In the genomic region with DNA sequence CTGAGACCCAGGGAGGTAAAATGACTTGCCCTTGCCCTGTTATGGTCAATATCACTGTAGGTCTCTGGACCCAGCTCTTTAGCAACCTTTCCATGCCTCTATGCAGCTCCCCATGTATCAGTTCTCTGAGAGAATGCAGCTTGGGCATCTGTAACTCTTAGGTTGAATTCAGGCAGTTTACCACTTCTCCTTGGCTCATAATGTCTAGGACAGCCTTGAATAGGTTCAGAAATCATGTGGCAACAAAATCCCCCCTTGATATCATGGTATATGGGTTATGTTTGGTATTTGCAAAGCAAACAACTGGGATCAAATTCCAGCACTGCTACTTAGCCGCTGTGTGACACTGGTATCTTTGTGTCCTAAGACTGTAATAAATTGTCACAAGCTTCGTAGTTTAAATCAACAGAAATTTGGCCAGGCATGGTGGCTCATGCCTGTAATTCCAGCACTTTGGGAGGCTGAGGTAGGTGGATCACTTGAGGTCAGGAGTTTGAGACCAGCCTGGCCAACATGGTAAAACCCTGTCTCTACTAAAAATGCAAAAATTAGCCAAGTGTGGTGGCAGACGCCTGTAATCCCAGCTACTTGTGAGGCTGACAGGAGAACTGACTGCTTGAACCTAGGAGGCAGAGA, we compare ENCODE assay signal across 2 cellular contexts.
A peak's percentile ranks its signal among the peaks of the same experiment; 100 is the strongest.
TF ChIP-seq lines count a peak whose summit lies in the region.

No MANE protein-coding gene starts in this region.

TF ChIP-seq in A549, 52 proteins besides CTCF, POLR2A, EP300 and RAD21:
- TF ChIP-seq, protein P1, sequence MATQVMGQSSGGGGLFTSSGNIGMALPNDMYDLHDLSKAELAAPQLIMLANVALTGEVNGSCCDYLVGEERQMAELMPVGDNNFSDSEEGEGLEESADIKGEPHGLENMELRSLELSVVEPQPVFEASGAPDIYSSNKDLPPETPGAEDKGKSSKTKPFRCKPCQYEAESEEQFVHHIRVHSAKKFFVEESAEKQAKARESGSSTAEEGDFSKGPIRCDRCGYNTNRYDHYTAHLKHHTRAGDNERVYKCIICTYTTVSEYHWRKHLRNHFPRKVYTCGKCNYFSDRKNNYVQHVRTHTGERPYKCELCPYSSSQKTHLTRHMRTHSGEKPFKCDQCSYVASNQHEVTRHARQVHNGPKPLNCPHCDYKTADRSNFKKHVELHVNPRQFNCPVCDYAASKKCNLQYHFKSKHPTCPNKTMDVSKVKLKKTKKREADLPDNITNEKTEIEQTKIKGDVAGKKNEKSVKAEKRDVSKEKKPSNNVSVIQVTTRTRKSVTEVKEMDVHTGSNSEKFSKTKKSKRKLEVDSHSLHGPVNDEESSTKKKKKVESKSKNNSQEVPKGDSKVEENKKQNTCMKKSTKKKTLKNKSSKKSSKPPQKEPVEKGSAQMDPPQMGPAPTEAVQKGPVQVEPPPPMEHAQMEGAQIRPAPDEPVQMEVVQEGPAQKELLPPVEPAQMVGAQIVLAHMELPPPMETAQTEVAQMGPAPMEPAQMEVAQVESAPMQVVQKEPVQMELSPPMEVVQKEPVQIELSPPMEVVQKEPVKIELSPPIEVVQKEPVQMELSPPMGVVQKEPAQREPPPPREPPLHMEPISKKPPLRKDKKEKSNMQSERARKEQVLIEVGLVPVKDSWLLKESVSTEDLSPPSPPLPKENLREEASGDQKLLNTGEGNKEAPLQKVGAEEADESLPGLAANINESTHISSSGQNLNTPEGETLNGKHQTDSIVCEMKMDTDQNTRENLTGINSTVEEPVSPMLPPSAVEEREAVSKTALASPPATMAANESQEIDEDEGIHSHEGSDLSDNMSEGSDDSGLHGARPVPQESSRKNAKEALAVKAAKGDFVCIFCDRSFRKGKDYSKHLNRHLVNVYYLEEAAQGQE (IDR thresholded peaks at IDR 0.05), result no peak
- no peak for TF ChIP-seq KDM1A (IDR thresholded peaks at IDR 0.05; ENCODE audit: low read depth)
- TF ChIP-seq, protein P2, sequence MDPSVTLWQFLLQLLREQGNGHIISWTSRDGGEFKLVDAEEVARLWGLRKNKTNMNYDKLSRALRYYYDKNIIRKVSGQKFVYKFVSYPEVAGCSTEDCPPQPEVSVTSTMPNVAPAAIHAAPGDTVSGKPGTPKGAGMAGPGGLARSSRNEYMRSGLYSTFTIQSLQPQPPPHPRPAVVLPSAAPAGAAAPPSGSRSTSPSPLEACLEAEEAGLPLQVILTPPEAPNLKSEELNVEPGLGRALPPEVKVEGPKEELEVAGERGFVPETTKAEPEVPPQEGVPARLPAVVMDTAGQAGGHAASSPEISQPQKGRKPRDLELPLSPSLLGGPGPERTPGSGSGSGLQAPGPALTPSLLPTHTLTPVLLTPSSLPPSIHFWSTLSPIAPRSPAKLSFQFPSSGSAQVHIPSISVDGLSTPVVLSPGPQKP (IDR thresholded peaks at IDR 0.05; ENCODE audit: low read depth, low read length), result no peak
- TF ChIP-seq RARB (CRISPR knock-in tag; IDR thresholded peaks at IDR 0.05), result no peak
- TF ChIP-seq ZC3H11A (IDR thresholded peaks at IDR 0.05), result no peak
- no peak for TF ChIP-seq RFX5 (IDR thresholded peaks at IDR 0.05)
- TF ChIP-seq GATA3 (IDR thresholded peaks at IDR 0.05; ENCODE audit: borderline replicate concordance), result no peak
- TF ChIP-seq, protein P3, sequence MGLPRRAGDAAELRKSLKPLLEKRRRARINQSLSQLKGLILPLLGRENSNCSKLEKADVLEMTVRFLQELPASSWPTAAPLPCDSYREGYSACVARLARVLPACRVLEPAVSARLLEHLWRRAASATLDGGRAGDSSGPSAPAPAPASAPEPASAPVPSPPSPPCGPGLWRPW (IDR thresholded peaks at IDR 0.05), result no peak
- no peak for TF ChIP-seq NR3C1 (IDR thresholded peaks at IDR 0.05)
- TF ChIP-seq JUN (IDR thresholded peaks at IDR 0.05), result no peak
- TF ChIP-seq, protein P4, sequence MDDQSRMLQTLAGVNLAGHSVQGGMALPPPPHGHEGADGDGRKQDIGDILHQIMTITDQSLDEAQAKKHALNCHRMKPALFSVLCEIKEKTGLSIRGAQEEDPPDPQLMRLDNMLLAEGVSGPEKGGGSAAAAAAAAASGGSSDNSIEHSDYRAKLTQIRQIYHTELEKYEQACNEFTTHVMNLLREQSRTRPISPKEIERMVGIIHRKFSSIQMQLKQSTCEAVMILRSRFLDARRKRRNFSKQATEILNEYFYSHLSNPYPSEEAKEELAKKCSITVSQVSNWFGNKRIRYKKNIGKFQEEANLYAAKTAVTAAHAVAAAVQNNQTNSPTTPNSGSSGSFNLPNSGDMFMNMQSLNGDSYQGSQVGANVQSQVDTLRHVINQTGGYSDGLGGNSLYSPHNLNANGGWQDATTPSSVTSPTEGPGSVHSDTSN (IDR thresholded peaks at IDR 0.05), result no peak
- no peak for TF ChIP-seq CHD4 (IDR thresholded peaks at IDR 0.05; ENCODE audit: borderline replicate concordance)
- no peak for TF ChIP-seq HDAC2 (IDR thresholded peaks at IDR 0.05)
- no peak for TF ChIP-seq TFCP2L1 (CRISPR knock-in tag; IDR thresholded peaks at IDR 0.05)
- TF ChIP-seq RCOR1 (IDR thresholded peaks at IDR 0.05; ENCODE audit: low read depth, low read length), result no peak
- no peak for TF ChIP-seq HOXB5 (CRISPR knock-in tag; IDR thresholded peaks at IDR 0.05)
- no peak for TF ChIP-seq ZSCAN20 (CRISPR knock-in tag; IDR thresholded peaks at IDR 0.05)
- TF ChIP-seq ZNF302 (CRISPR knock-in tag; IDR thresholded peaks at IDR 0.05), result no peak
TF ChIP-seq in A549: peak in this region for 0.

TF ChIP-seq in HepG2, 621 proteins besides CTCF, POLR2A, EP300 and RAD21 (continued from another document and continues in another):
- TF ChIP-seq, protein P5, sequence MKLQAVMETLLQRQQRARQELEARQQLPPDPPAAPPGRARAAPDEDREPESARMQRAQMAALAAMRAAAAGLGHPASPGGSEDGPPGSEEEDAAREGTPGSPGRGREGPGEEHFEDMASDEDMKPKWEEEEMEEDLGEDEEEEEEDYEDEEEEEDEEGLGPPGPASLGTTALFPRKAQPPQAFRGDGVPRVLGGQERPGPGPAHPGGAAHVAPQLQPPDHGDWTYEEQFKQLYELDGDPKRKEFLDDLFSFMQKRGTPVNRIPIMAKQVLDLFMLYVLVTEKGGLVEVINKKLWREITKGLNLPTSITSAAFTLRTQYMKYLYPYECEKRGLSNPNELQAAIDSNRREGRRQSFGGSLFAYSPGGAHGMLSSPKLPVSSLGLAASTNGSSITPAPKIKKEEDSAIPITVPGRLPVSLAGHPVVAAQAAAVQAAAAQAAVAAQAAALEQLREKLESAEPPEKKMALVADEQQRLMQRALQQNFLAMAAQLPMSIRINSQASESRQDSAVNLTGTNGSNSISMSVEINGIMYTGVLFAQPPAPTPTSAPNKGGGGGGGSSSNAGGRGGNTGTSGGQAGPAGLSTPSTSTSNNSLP (IDR thresholded peaks at IDR 0.05; ENCODE audit: low read depth, low read length), result peak; percentile 100
- TF ChIP-seq MTF1 (CRISPR knock-in tag; IDR thresholded peaks at IDR 0.05) (no peak), CHCHD3 (CRISPR knock-in tag; IDR thresholded peaks at IDR 0.05) (no peak), ATF7-NPFF (CRISPR knock-in tag; IDR thresholded peaks at IDR 0.05; ENCODE audit: low read depth) (0 out of 2 replicates have a peak, but pooled peaks have one; percentile 40), SMC3 (IDR thresholded peaks at IDR 0.05; ENCODE audit: low read length) (peak; percentile 17), ARNT2 (CRISPR knock-in tag; IDR thresholded peaks at IDR 0.05; ENCODE audit: low read depth) (0 out of 2 replicates have a peak, but pooled peaks have one; percentile 61), RARA (CRISPR knock-in tag; IDR thresholded peaks at IDR 0.05) (peak; percentile 71), ZNF878 (CRISPR knock-in tag; IDR thresholded peaks at IDR 0.05) (peak; percentile 86; the same call in 1 of the 2 replicates), SNRNP70 (IDR thresholded peaks at IDR 0.05; ENCODE audit: low read depth, low read length) (no peak), ASH2L (IDR thresholded peaks at IDR 0.05; ENCODE audit: insufficient read length, low read depth, low read length) (peak; percentile 67), ZBTB7B (CRISPR knock-in tag; IDR thresholded peaks at IDR 0.05) (peak; percentile 81), YEATS4 (CRISPR knock-in tag; IDR thresholded peaks at IDR 0.05; ENCODE audit: borderline replicate concordance) (peak; percentile 41), GABPA (IDR thresholded peaks at IDR 0.05; ENCODE audit: low read depth, low read length) (no peak), GABPA (CRISPR knock-in tag; IDR thresholded peaks at IDR 0.05; ENCODE audit: low read depth) (0 out of 2 replicates have a peak, but pooled peaks have one; percentile 28), RBAK (CRISPR knock-in tag; IDR thresholded peaks at IDR 0.05) (peak; percentile 53; the same call in 1 of the 2 replicates), DNMT3B (CRISPR knock-in tag; conservative IDR thresholded peaks at IDR 0.05) (no peak), ZBTB3 (CRISPR knock-in tag; IDR thresholded peaks at IDR 0.05; ENCODE audit: borderline replicate concordance, low read depth) (0 out of 2 replicates have a peak, but pooled peaks have one; percentile 74), ZNF788 (CRISPR knock-in tag; IDR thresholded peaks at IDR 0.05; ENCODE audit: borderline replicate concordance) (0 out of 2 replicates have a peak, but pooled peaks have one; percentile 51), CHD2 (IDR thresholded peaks at IDR 0.05; ENCODE audit: low read depth, low read length) (no peak), HMG20B (CRISPR knock-in tag; conservative IDR thresholded peaks at IDR 0.05) (peak; percentile 85), RAD51 (IDR thresholded peaks at IDR 0.05; ENCODE audit: borderline replicate concordance) (no peak), ZNF33A (CRISPR knock-in tag; IDR thresholded peaks at IDR 0.05; ENCODE audit: borderline replicate concordance) (peak; percentile 100), DMAP1 (CRISPR knock-in tag; IDR thresholded peaks at IDR 0.05) (peak; percentile 48; the same call in 1 of the 2 replicates), ZNF776 (CRISPR knock-in tag; IDR thresholded peaks at IDR 0.05) (no peak), ZNF337 (CRISPR knock-in tag; IDR thresholded peaks at IDR 0.05; ENCODE audit: borderline replicate concordance, low read depth) (no peak), ZNF253 (CRISPR knock-in tag; IDR thresholded peaks at IDR 0.05; ENCODE audit: borderline replicate concordance) (no peak), CBX5 (CRISPR knock-in tag; IDR thresholded peaks at IDR 0.05; ENCODE audit: borderline replicate concordance) (peak; percentile 76), TBX2 (CRISPR knock-in tag; IDR thresholded peaks at IDR 0.05; ENCODE audit: borderline replicate concordance) (peak; percentile 82), ZSCAN9 (CRISPR knock-in tag; IDR thresholded peaks at IDR 0.05; ENCODE audit: borderline replicate concordance) (peak; percentile 95)
- TF ChIP-seq, protein P6, sequence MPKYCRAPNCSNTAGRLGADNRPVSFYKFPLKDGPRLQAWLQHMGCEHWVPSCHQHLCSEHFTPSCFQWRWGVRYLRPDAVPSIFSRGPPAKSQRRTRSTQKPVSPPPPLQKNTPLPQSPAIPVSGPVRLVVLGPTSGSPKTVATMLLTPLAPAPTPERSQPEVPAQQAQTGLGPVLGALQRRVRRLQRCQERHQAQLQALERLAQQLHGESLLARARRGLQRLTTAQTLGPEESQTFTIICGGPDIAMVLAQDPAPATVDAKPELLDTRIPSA (CRISPR knock-in tag; IDR thresholded peaks at IDR 0.05; ENCODE audit: borderline replicate concordance), result no peak
- TF ChIP-seq, protein P7, sequence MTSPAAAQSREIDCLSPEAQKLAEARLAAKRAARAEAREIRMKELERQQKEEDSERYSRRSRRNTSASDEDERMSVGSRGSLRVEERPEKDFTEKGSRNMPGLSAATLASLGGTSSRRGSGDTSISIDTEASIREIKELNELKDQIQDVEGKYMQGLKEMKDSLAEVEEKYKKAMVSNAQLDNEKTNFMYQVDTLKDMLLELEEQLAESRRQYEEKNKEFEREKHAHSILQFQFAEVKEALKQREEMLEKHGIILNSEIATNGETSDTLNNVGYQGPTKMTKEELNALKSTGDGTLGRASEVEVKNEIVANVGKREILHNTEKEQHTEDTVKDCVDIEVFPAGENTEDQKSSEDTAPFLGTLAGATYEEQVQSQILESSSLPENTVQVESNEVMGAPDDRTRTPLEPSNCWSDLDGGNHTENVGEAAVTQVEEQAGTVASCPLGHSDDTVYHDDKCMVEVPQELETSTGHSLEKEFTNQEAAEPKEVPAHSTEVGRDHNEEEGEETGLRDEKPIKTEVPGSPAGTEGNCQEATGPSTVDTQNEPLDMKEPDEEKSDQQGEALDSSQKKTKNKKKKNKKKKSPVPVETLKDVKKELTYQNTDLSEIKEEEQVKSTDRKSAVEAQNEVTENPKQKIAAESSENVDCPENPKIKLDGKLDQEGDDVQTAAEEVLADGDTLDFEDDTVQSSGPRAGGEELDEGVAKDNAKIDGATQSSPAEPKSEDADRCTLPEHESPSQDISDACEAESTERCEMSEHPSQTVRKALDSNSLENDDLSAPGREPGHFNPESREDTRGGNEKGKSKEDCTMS (CRISPR knock-in tag; conservative IDR thresholded peaks at IDR 0.05), result no peak
- TF ChIP-seq, protein P8, sequence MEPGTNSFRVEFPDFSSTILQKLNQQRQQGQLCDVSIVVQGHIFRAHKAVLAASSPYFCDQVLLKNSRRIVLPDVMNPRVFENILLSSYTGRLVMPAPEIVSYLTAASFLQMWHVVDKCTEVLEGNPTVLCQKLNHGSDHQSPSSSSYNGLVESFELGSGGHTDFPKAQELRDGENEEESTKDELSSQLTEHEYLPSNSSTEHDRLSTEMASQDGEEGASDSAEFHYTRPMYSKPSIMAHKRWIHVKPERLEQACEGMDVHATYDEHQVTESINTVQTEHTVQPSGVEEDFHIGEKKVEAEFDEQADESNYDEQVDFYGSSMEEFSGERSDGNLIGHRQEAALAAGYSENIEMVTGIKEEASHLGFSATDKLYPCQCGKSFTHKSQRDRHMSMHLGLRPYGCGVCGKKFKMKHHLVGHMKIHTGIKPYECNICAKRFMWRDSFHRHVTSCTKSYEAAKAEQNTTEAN (CRISPR knock-in tag; conservative IDR thresholded peaks at IDR 0.05), result peak; percentile 36
- TF ChIP-seq, protein P9, sequence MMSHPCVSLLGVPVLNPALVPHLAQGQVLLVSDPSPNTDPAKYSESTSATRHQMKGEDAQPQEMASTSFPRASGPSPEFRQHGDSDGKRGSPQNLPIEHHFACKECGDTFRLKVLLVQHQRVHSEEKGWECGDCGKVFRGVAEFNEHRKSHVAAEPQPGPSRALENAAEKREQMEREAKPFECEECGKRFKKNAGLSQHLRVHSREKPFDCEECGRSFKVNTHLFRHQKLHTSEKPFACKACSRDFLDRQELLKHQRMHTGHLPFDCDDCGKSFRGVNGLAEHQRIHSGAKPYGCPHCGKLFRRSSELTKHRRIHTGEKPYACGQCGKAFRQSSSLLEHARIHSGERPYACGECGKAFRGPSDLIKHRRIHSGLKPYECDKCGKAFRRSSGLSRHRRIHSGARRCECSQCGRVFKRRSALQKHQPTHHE (CRISPR knock-in tag; IDR thresholded peaks at IDR 0.05; ENCODE audit: borderline replicate concordance), result no peak
- TF ChIP-seq, protein P10, sequence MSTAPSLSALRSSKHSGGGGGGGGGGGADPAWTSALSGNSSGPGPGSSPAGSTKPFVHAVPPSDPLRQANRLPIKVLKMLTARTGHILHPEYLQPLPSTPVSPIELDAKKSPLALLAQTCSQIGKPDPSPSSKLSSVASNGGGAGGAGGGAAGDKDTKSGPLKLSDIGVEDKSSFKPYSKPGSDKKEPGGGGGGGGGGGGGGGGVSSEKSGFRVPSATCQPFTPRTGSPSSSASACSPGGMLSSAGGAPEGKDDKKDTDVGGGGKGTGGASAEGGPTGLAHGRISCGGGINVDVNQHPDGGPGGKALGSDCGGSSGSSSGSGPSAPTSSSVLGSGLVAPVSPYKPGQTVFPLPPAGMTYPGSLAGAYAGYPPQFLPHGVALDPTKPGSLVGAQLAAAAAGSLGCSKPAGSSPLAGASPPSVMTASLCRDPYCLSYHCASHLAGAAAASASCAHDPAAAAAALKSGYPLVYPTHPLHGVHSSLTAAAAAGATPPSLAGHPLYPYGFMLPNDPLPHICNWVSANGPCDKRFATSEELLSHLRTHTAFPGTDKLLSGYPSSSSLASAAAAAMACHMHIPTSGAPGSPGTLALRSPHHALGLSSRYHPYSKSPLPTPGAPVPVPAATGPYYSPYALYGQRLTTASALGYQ (CRISPR knock-in tag; IDR thresholded peaks at IDR 0.05), result peak; percentile 81; the same call in 1 of the 2 replicates
